Comparison of ENCODE assay signal across 8 cellular contexts in the genomic region with DNA sequence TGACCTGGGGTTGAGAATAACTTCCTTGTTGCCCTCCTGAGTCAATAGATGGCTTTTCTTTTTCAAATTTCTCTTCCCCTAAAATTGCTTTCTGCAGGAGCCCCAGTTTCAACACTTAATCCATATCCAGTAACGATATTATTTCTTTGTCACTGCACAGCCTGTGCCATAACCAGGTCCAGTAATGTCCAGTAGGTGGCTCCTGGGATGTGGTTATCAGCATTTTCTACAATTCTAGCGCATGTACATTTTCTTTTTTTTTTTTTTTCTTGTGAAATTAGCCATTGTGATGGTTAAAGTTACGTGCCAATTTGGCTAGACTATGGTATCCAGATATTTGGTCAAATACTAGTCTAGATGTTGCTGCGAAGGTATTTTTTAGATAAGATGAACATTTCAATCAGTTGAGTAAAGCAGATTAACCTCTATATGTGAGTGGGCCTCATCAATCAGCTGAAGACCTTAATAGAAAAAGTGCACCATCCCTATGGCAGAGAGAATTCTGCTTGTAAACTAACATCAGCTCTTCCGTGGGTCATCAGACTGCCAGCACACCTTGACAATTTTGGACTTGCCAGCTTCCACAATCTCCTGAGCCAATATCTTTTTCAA.
DNase-seq lines count a peak whose midpoint lies in the region; ATAC-seq and TF ChIP-seq lines count a peak whose summit lies in the region.

No MANE protein-coding gene starts in this region.

- no peaks in the 10 kb centered on the region for H3K4me1 ChIP-seq in left ventricle myocardium inferior
- H3K4me1 ChIP-seq in right atrium auricular region: no peaks in the 10 kb centered on the region
- no peaks in the 10 kb centered on the region for H3K4me1 ChIP-seq in RWPE2 (ENCODE audit: insufficient read depth, poor library complexity, severe bottlenecking)
- no peaks in the 10 kb centered on the region for H3K4me1 ChIP-seq in effector memory CD4-positive, alpha-beta T cell (ENCODE audit: control insufficient read depth, insufficient read depth, low read length, poor library complexity, severe bottlenecking)

- intact Hi-C loops in left ventricle myocardium inferior (cut with micrococcal nuclease): no loop called here

- no peak overlapping the region for H3K4me3 ChIP-seq in left ventricle myocardium inferior
- H3K4me3 ChIP-seq in right atrium auricular region: no peak overlapping the region
- H3K4me3 ChIP-seq in RWPE2 (ENCODE audit: severe bottlenecking): no peak overlapping the region
- H3K4me3 ChIP-seq in effector memory CD4-positive, alpha-beta T cell (ENCODE audit: insufficient read depth, low read depth, low read length, poor library complexity, severe bottlenecking): no peak overlapping the region

- H3K27ac ChIP-seq in left ventricle myocardium inferior (replicated peaks) (no peak overlapping the region), right atrium auricular region (no peak overlapping the region), RWPE2 (ENCODE audit: poor library complexity, severe bottlenecking) (no peak overlapping the region)
- no peak overlapping the region for H3K27ac ChIP-seq in effector memory CD4-positive, alpha-beta T cell (ENCODE audit: insufficient read depth, low read length, poor library complexity, severe bottlenecking)

- H3K9me3 ChIP-seq in left ventricle myocardium inferior (replicated peaks) (no peaks in the 10 kb centered on the region), right atrium auricular region (no peaks in the 10 kb centered on the region), RWPE2 (ENCODE audit: severe bottlenecking) (no peaks in the 10 kb centered on the region)
- H3K9me3 ChIP-seq in effector memory CD4-positive, alpha-beta T cell (ENCODE audit: control insufficient read depth, low read length): no peaks in the 10 kb centered on the region

- peaks cover 6% of the 10 kb centered on the region for H3K27me3 ChIP-seq in left ventricle myocardium inferior (ENCODE audit: low read depth)
- H3K27me3 ChIP-seq in right atrium auricular region: no peaks in the 10 kb centered on the region
- no peaks in the 10 kb centered on the region for H3K27me3 ChIP-seq in RWPE2 (ENCODE audit: insufficient read depth, poor library complexity, severe bottlenecking)
- H3K27me3 ChIP-seq in effector memory CD4-positive, alpha-beta T cell (replicated peaks; ENCODE audit: control insufficient read depth, insufficient read depth, low read length, poor library complexity, severe bottlenecking): no peaks in the 10 kb centered on the region

- ATAC-seq in RWPE2 (ENCODE audit: low read depth) (peak; percentile 85), HG03460 (IDR thresholded peaks at IDR 0.05; ENCODE audit: unreplicated experiment) (no peak), GM18870 (IDR thresholded peaks at IDR 0.05; ENCODE audit: unreplicated experiment) (no peak)

- TF ChIP-seq CTCF in left ventricle myocardium inferior (IDR thresholded peaks at IDR 0.05; ENCODE audit: borderline replicate concordance) (peak; percentile 54), right atrium auricular region (IDR thresholded peaks at IDR 0.05) (peak in 1 of 2 donors; percentile 62), RWPE2 (IDR thresholded peaks at IDR 0.05; ENCODE audit: poor library complexity, severe bottlenecking) (peak; percentile 86)

- H3K36me3 ChIP-seq in left ventricle myocardium inferior: no peaks in the 10 kb centered on the region
- no peaks in the 10 kb centered on the region for H3K36me3 ChIP-seq in right atrium auricular region
- no peaks in the 10 kb centered on the region for H3K36me3 ChIP-seq in RWPE2 (ENCODE audit: low read depth)
- no peaks in the 10 kb centered on the region for H3K36me3 ChIP-seq in effector memory CD4-positive, alpha-beta T cell (ENCODE audit: control insufficient read depth, insufficient read depth, low read length)

- DNase-seq in left ventricle myocardium inferior: no peak
- no peak for DNase-seq in right atrium auricular region (ENCODE audit: low spot score)
- no peak for DNase-seq in RWPE2 (ENCODE audit: low spot score)
- peak; percentile 20 for DNase-seq in glomerular endothelial cell (ENCODE audit: extremely low read depth, low read depth, low spot score)
- DNase-seq in NCI-H526 (lab: John Stamatoyannopoulos, UW): no peak
- no peak for DNase-seq in effector memory CD4-positive, alpha-beta T cell
